In genomic region chr6:15249371-15250019, GRCh38 we compare ENCODE assay signal across 8 cellular contexts. TPM values are rescaled to one million over a fixed set of nuclear protein-coding genes. Genes with fewer than 3 reads are reported as not detected.
DNase-seq lines count a peak whose midpoint lies in the region; ATAC-seq, FAIRE-seq and TF ChIP-seq lines count a peak whose summit lies in the region.

No MANE protein-coding gene starts in this region.

- in situ Hi-C loops in HepG2 (cut with HindIII; ENCODE audit: extremely low pct_ligation_motif_present, low pct_unique_long_range_greater_than_20kb) = loop anchor here (25.0 kb wide), 1 partner anchor 1037 kb away; no protein-coding TSS in a partner anchor

- WGBS in HepG2 (ENCODE audit: low lambda C conversion rate) = 62% methylated on average over 9 of the region's 9 CpGs
- 10 to 12% methylated on average over 9 of the region's 9 CpGs for WGBS in tibial nerve, 2 donors

- peak overlapping the region; percentile 97 to 98 for H3K4me3 Mint-ChIP-seq in activated T-cell treated with anti-CD3 and anti-CD28 coated beads, Interleukin-2, amount 50 U/mL, for 72 hours

- peaks cover 43% of the 10 kb centered on the region for H3K4me1 ChIP-seq in HepG2 (ENCODE audit: insufficient read depth, low read length)
- H3K4me1 ChIP-seq in tibial nerve = peaks cover 0 to 42% (median 23%) of the 10 kb centered on the region in 4 donors

- peaks cover 75% of the 10 kb centered on the region for H3K79me2 ChIP-seq in HepG2 (ENCODE audit: insufficient read depth, low read length)

- peaks cover 24 to 28% of the 10 kb centered on the region in 2 donors for H3K36me3 Mint-ChIP-seq in activated T-cell treated with anti-CD3 and anti-CD28 coated beads, Interleukin-2, amount 50 U/mL, for 72 hours (ENCODE audit: insufficient read depth in 2 of 2)

- H2AFZ ChIP-seq in HepG2 (ENCODE audit: low read length) = no peak overlapping the region

- peak overlapping the region; percentile 91 for H3K4me2 ChIP-seq in HepG2 (ENCODE audit: low read depth, low read length)

- BruUV-seq in HepG2 (replicated peaks; lab: Mats Ljungman, UMichigan) = TSS peak; percentile 23

- CTCF ChIA-PET in HepG2 (lab: Yijun Ruan, JAX; ENCODE audit: low intra/inter-chr PET ratio, low total read pairs) = interaction anchor here (1.2 kb wide), 1 partner anchor 192 kb away, joined by 4 read pairs; no protein-coding TSS in a partner anchor

- no peak for FAIRE-seq in HepG2 (lab: Jason Lieb, UNC)

- peak overlapping the region; percentile 58 for H3K9ac ChIP-seq in HepG2 (ENCODE audit: insufficient read depth, low read depth, low read length)

- POLR2A ChIA-PET in HepG2 (lab: Yijun Ruan, JAX) = interaction anchor here (1.4 to 3.7 kb wide), 2 partner anchors 16 to 29 kb away, joined by 6 to 18 read pairs; no protein-coding TSS in a partner anchor

- no peak for TF ChIP-seq EP300 in HepG2 (IDR thresholded peaks at IDR 0.05; ENCODE audit: low read depth in 2 of 2, low read length in 2 of 2)
- no peak for TF ChIP-seq EP300 in HepG2 (CRISPR knock-in tag; IDR thresholded peaks at IDR 0.05; ENCODE audit: borderline replicate concordance)
- no peak for TF ChIP-seq EP300 in tibial nerve (IDR thresholded peaks at IDR 0.05)

- peaks cover 12% of the 10 kb centered on the region; the same call in 1 of the 2 replicates for H4K20me1 ChIP-seq in HepG2 (ENCODE audit: insufficient read depth, low read length)

- H3K9me3 Mint-ChIP-seq in activated T-cell treated with anti-CD3 and anti-CD28 coated beads, Interleukin-2, amount 50 U/mL, for 72 hours = no peaks in the 10 kb centered on the region

- no peak for TF ChIP-seq RAD21 in HepG2 (CRISPR knock-in tag; IDR thresholded peaks at IDR 0.05)

- no peak for DNase-seq in activated T-cell treated with anti-CD3 and anti-CD28 coated beads, Interleukin-2, amount 50 U/mL, for 72 hours
- DNase-seq in activated T-cell treated with anti-CD3 and anti-CD28 coated beads for 4 hours (no peak), HepG2 (ENCODE audit: low spot score) (no peak), tibial nerve (ENCODE audit: low spot score in 2 of 2) (no peak), DMS114 treated with DMSO at 0.1 percent for 48 hours (lab: John Stamatoyannopoulos, UW; ENCODE audit: unreplicated experiment) (no peak), AG20443 (ENCODE audit: low spot score) (no peak), dedifferentiated amniotic fluid mesenchymal stem cell (ENCODE audit: extremely low spot score) (no peak)

- H3K27me3 Mint-ChIP-seq in activated T-cell treated with anti-CD3 and anti-CD28 coated beads, Interleukin-2, amount 50 U/mL, for 72 hours (ENCODE audit: low read depth) = no peaks in the 10 kb centered on the region

- H3K9me3 ChIP-seq in HepG2 (ENCODE audit: low read length) (no peaks in the 10 kb centered on the region), tibial nerve (no peaks in the 10 kb centered on the region)

- H3K4me1 Mint-ChIP-seq in activated T-cell treated with anti-CD3 and anti-CD28 coated beads, Interleukin-2, amount 50 U/mL, for 72 hours (ENCODE audit: low read depth) = peaks cover 58% of the 10 kb centered on the region

- H3K27ac ChIP-seq in angular gyrus (ENCODE audit: low read depth, low read length) (peak overlapping the region; percentile 88), HepG2 (ENCODE audit: extremely low read length, insufficient read depth, low read length) (peak overlapping the region; percentile 73), tibial nerve (peak overlapping the region; percentile 76 to 99 (median 93))

- H3K4me3 ChIP-seq in HepG2 (replicated peaks in 1 of 3; ENCODE audit: insufficient read depth in 1 of 3, low read depth in 2 of 3, low read length in 3 of 3) (peak overlapping the region; percentile 62 to 94 (median 77)), tibial nerve (peak overlapping the region; percentile 59 to 95 (median 82))

- H3K27ac Mint-ChIP-seq in activated T-cell treated with anti-CD3 and anti-CD28 coated beads, Interleukin-2, amount 50 U/mL, for 72 hours = peak overlapping the region; percentile 99

- ATAC-seq in activated T-cell treated with anti-CD3 and anti-CD28 coated beads, Interleukin-2, amount 50 U/mL, for 72 hours (replicated peaks in 1 of 2) = no peak
- no peak for ATAC-seq in HepG2

- TF ChIP-seq POLR2A in HepG2 (IDR thresholded peaks at IDR 0.05; ENCODE audit: insufficient read depth in 1 of 2, low read depth in 2 of 2, low read length in 2 of 2) (no peak), tibial nerve (IDR thresholded peaks at IDR 0.05) (no peak)

- TF ChIP-seq CTCF in HepG2 (CRISPR knock-in tag; IDR thresholded peaks at IDR 0.05) = no peak
- no peak for TF ChIP-seq CTCF in tibial nerve (IDR thresholded peaks at IDR 0.05)

- intact Hi-C loops in HepG2 (cut with micrococcal nuclease; ENCODE audit: unreplicated experiment) = loop anchor here (2.0 to 10.0 kb wide), 6 partner anchors 17 to 1035 kb away; no protein-coding TSS in a partner anchor

- H3K27me3 ChIP-seq in HepG2 (ENCODE audit: control insufficient read depth in 1 of 2, insufficient read depth in 2 of 2, low read length in 2 of 2) (no peaks in the 10 kb centered on the region; a peak in 1 of 5 replicates), tibial nerve (no peaks in the 10 kb centered on the region)

- H3K36me3 ChIP-seq in HepG2 (replicated peaks in 1 of 2; ENCODE audit: control insufficient read depth in 1 of 2, insufficient read depth in 2 of 2, low read length in 2 of 2) (no peaks in the 10 kb centered on the region), tibial nerve (no peaks in the 10 kb centered on the region)

TF ChIP-seq in HepG2, 621 proteins besides CTCF, POLR2A, EP300 and RAD21 (continues in another document):
- TF ChIP-seq BCL3 (CRISPR knock-in tag; IDR thresholded peaks at IDR 0.05) (no peak), ZNF510 (CRISPR knock-in tag; IDR thresholded peaks at IDR 0.05; ENCODE audit: low read depth) (0 out of 2 replicates have a peak, but pooled peaks have one; percentile 15), ARID3A (IDR thresholded peaks at IDR 0.05; ENCODE audit: low read depth, low read length) (no peak)

RNA-seq across cellular contexts. Expression of gene JARID2, which starts 3.6 kb away (rescaled TPM):
- 10 to 100 TPM; 37.9 to 53.0 TPM for total RNA-seq in activated T-cell treated with anti-CD3 and anti-CD28 coated beads, Interleukin-2, amount 50 U/mL, for 72 hours
- total RNA-seq in HepG2 (2016; rRNA removed; fragmentation: Illumina TruSeq; extraction: Trizol) (10.0 and 10.3 TPM in 2 replicates), tibial nerve (10 to 100 TPM in 2 of 4 donors, 1 to 10 TPM in 2; 9.0 to 26.1 (median 9.8) TPM)
- total RNA-seq in HepG2 (2016; cell fraction: cytosol; rRNA removed; fragmentation: Illumina TruSeq; extraction: Trizol; ENCODE audit: low read depth) = 1.0 and 1.4 TPM in 2 replicates
- total RNA-seq in HepG2 (2016; cell fraction: insoluble cytoplasmic fraction; rRNA removed; fragmentation: Illumina TruSeq; extraction: Trizol) = 9.6 and 10.6 TPM in 2 replicates
- 2.7 and 2.8 TPM in 2 replicates for total RNA-seq in HepG2 (2016; cell fraction: membrane; rRNA removed; fragmentation: Illumina TruSeq; extraction: Trizol)
- 10.4 and 13.0 TPM in 2 replicates for total RNA-seq in HepG2 (2016; cell fraction: nucleus; rRNA removed; fragmentation: Illumina TruSeq; extraction: Trizol)
- 7.5 TPM in 2 replicates for polyA plus RNA-seq in HepG2 (2011; rRNA removed)
- polyA plus RNA-seq in HepG2 (2011; cell fraction: cytosol; rRNA removed) = 5.9 and 6.7 TPM in 2 replicates
- polyA plus RNA-seq in HepG2 (2011; cell fraction: nucleus; rRNA removed) = 11.8 and 13.9 TPM in 2 replicates
- 7.9 and 9.2 TPM in 2 replicates for polyA plus RNA-seq in HepG2 (2012)
- polyA plus RNA-seq in HepG2 (2016; cell fraction: cytosol; fragmentation: Illumina TruSeq; extraction: Trizol; ENCODE audit: low read depth) = 0.23 and 0.37 TPM in 2 replicates
- 8.5 and 10.1 TPM in 2 replicates for polyA plus RNA-seq in HepG2 (2016; cell fraction: insoluble cytoplasmic fraction; fragmentation: Illumina TruSeq; extraction: Trizol; ENCODE audit: low read depth)
- polyA plus RNA-seq in HepG2 (2016; cell fraction: membrane; fragmentation: Illumina TruSeq; extraction: Trizol; ENCODE audit: low read depth) = 1.2 and 1.3 TPM in 2 replicates
- 13.6 and 14.4 TPM in 2 replicates for polyA plus RNA-seq in HepG2 (2016; cell fraction: nucleus; fragmentation: Illumina TruSeq; extraction: Trizol; ENCODE audit: insufficient read depth, low read depth)
- polyA minus RNA-seq in HepG2 (2011; rRNA and poly(A)+ RNA removed; ENCODE audit: low replicate concordance) = 8.4 and 12.4 TPM in 2 replicates
- polyA minus RNA-seq in HepG2 (2011; cell fraction: cytosol; rRNA and poly(A)+ RNA removed) = 8.4 TPM in 2 replicates
- polyA minus RNA-seq in HepG2 (2011; cell fraction: nucleus; rRNA and poly(A)+ RNA removed) = 20.6 and 22.3 TPM in 2 replicates
